In the genomic region with DNA sequence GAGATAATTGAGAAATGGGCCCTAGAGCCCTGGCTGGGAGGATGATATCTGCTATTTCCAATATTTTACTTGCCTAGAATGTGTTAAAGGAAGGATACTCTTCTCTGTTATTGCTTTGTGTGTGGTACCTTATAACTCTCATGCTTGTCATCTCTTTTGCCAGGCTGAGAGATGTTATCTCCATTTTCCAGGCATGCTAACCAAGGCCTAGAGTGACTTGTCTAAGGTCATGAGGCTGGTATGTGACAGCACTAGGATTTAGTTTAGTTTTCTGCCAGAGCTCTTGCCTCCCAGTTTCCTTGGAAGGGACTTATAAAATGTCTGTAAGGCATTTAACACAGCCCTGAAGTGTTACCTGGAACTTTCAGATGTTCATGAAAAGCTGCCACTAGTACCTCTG, we compare ENCODE assay signal across 8 cellular contexts. TPM values are rescaled to one million over a fixed set of nuclear protein-coding genes. Genes with fewer than 3 reads are reported as not detected.
DNase-seq lines count a peak whose midpoint lies in the region; ATAC-seq and TF ChIP-seq lines count a peak whose summit lies in the region.

No MANE protein-coding gene starts in this region.

- TF ChIP-seq CTCF in cardiac muscle cell (IDR thresholded peaks at IDR 0.05; ENCODE audit: low read depth, low read length) (no peak), astrocyte of the spinal cord (IDR thresholded peaks at IDR 0.05; ENCODE audit: low read depth, low read length) (no peak)

- DNase-seq in cardiac muscle cell (ENCODE audit: low read depth in 1 of 2, low spot score in 1 of 2), result no peak
- no peak for DNase-seq in cardiac septum (ENCODE audit: low spot score)
- no peak for DNase-seq in astrocyte of the spinal cord (ENCODE audit: low read depth, low spot score)
- no peak for DNase-seq in memory B cell (ENCODE audit: low spot score in 2 of 2)
- no peak for DNase-seq in NCI-H526 (lab: John Stamatoyannopoulos, UW)
- no peak for DNase-seq in NCI-H128 (lab: John Stamatoyannopoulos, UW; ENCODE audit: unreplicated experiment)
- no peak for DNase-seq in A172 (ENCODE audit: low spot score)

- H3K27ac ChIP-seq in cardiac muscle cell, result peak overlapping the region; percentile 97
- H3K27ac ChIP-seq in urinary bladder (ENCODE audit: low read depth), result no peak overlapping the region

- H3K36me3 Mint-ChIP-seq in memory B cell, result peaks cover 14% of the 10 kb centered on the region

- peaks cover 25% of the 10 kb centered on the region for H3K36me3 ChIP-seq in cardiac muscle cell
- H3K36me3 ChIP-seq in urinary bladder (ENCODE audit: insufficient read depth), result peaks cover 3% of the 10 kb centered on the region

- H3K4me1 ChIP-seq in cardiac muscle cell (ENCODE audit: low read depth), result peaks cover 11% of the 10 kb centered on the region
- H3K4me1 ChIP-seq in urinary bladder (ENCODE audit: insufficient read depth), result no peaks in the 10 kb centered on the region

- H3K4me1 Mint-ChIP-seq in memory B cell, result peaks cover 37% of the 10 kb centered on the region

- ATAC-seq in memory B cell (ENCODE audit: low read depth), result no peak

- H3K27me3 Mint-ChIP-seq in memory B cell, result no peaks in the 10 kb centered on the region

- no peaks in the 10 kb centered on the region for H3K9me3 Mint-ChIP-seq in memory B cell

- H3K9me3 ChIP-seq in cardiac muscle cell (ENCODE audit: low read depth), result no peaks in the 10 kb centered on the region

- H3K27ac Mint-ChIP-seq in memory B cell, result peak overlapping the region; percentile 97

- intact Hi-C loops in cardiac septum (cut with DNase I), result no loop called here

- H3K4me3 ChIP-seq in cardiac muscle cell (peak overlapping the region; percentile 94), astrocyte of the spinal cord (ENCODE audit: low read depth, low read length) (peak overlapping the region; percentile 100), urinary bladder (ENCODE audit: low read depth, low read length) (peak overlapping the region; percentile 95)

- in situ Hi-C loops in astrocyte of the spinal cord (cut with HindIII; ENCODE audit: low sequenced_read_pairs), result no loop called here

- no peaks in the 10 kb centered on the region for H3K27me3 ChIP-seq in cardiac muscle cell

- peak overlapping the region; percentile 88 for H3K4me3 Mint-ChIP-seq in memory B cell

RNA-seq across cellular contexts. Expression of a gene that starts 1.4 kb away (rescaled TPM):
- total RNA-seq in cardiac muscle cell, result 193 and 319 TPM in 2 replicates
- polyA plus RNA-seq in cardiac muscle cell, result 100 and 125 TPM in 2 replicates
- total RNA-seq in cardiac septum, result 53.1 TPM
- total RNA-seq in urinary bladder, result 31.5 TPM
- 76.3 TPM for polyA plus RNA-seq in urinary bladder
- 31.9 and 40.0 TPM in 2 replicates for total RNA-seq in A172 (2014; rRNA removed; shearing (Covaris generic))
